ENCODE assay signal across 7 cellular contexts in the genomic region with DNA sequence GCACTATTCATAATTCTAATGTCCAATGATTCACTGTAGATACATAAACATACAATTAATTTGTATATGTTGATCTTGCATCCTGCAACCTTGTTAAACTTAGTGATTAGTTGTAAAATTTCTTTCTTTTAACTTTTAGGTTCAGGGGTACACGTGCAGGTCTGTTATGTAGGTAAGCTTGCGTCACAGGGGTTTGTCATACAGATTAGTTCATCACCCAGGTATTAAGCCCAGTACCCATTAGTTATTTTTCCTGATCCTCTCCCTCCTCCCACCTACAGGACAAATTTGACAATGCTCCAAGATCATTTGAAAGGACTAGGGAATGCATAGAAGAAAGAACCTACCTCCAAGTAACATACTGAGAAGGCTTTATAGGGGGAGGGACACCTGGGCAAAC.
"Had no signal": no experiment of that assay in that cellular context is flagged by ENCODE, and none has a peak within 500 bp of the region (broad histone marks: within the 10 kb centered on the region; RNA-seq: fewer than 3 reads in every experiment).

No MANE protein-coding gene starts in this region.

- H3K4me1 ChIP-seq: HAP-1 had no signal

- H2AFZ ChIP-seq: GM23248 had no signal

- H3K4me3 ChIP-seq: GM23248, HAP-1 had no signal

- H3K9me3 ChIP-seq: HAP-1 had no signal

- H3K27ac ChIP-seq: GM23248, HL-60 had no signal

- H3K36me3 ChIP-seq: HAP-1 had no signal

- H3K9ac ChIP-seq: GM23248 had no signal

- DNase-seq: GM23248, GOT3, H7, HFFc6 had no signal

- FAIRE-seq: HepG2 had no signal
